Comparison of ENCODE assay signal across 22 cellular contexts in genomic region chr3:123451186-123451585, GRCh38. TPM values are rescaled to one million over a fixed set of nuclear protein-coding genes. Genes with fewer than 3 reads are reported as not detected.
DNase-seq lines count a peak whose midpoint lies in the region; ATAC-seq and TF ChIP-seq lines count a peak whose summit lies in the region.
"Had no signal": no experiment of that assay in that cellular context is flagged by ENCODE, and none has a peak within 500 bp of the region (broad histone marks: within the 10 kb centered on the region; RNA-seq: fewer than 3 reads in every experiment).

No MANE protein-coding gene starts in this region.

- peak overlapping the region; percentile 93 to 97 (median 97) for H3K27ac ChIP-seq in esophagus muscularis mucosa (replicated peaks in 1 of 4)
- peak overlapping the region; percentile 82 for H3K27ac ChIP-seq in substantia nigra (ENCODE audit: low read depth, low read length, poor library complexity, severe bottlenecking)
- H3K27ac ChIP-seq: 22Rv1 had no signal

- intact Hi-C loops in esophagus muscularis mucosa (cut with DNase I), result loop anchor here (5.0 kb wide), 1 partner anchor 106 kb away; no protein-coding TSS in a partner anchor

- peaks cover 24 to 52% (median 39%) of the 10 kb centered on the region in 5 donors for H3K27me3 Mint-ChIP-seq in naive thymus-derived CD8-positive, alpha-beta T cell

- no peak for TF ChIP-seq CTCF in esophagus muscularis mucosa (IDR thresholded peaks at IDR 0.05)

- no peak for TF ChIP-seq POLR2A in esophagus muscularis mucosa (IDR thresholded peaks at IDR 0.05; ENCODE audit: low read depth)

- DNase-seq in SIG-M5 treated with dmso at 0.1 percent for 504 hours (lab: John Stamatoyannopoulos, UW; ENCODE audit: unreplicated experiment) (peak; percentile 74), SIG-M5 (lab: John Stamatoyannopoulos, UW) (no peak), esophagus muscularis mucosa (ENCODE audit: extremely low spot score) (no peak), substantia nigra (lab: John Stamatoyannopoulos, UW) (no peak), COLO829 (ENCODE audit: low spot score) (no peak), DMS114 treated with DMSO at 0.1 percent for 48 hours (lab: John Stamatoyannopoulos, UW; ENCODE audit: unreplicated experiment) (no peak)
- no peak for DNase-seq in naive thymus-derived CD8-positive, alpha-beta T cell
- DNase-seq: AML-193, KBM-7, NCI-H1105 treated with DMSO at 0.1 percent for 48 hours, NCI-H1694 treated with DMSO at 0.1 percent for 48 hours, NCI-H2107, NCI-H2227 treated with DMSO at 0.1 percent for 48 hours, NCI-H510A treated with DMSO at 0.1 percent for 48 hours, NCI-H774, SHP77 had no signal

- H3K4me3 ChIP-seq in esophagus muscularis mucosa, result no peak overlapping the region

- no peak for TF ChIP-seq EP300 in esophagus muscularis mucosa (IDR thresholded peaks at IDR 0.05)

- no peaks in the 10 kb centered on the region for H3K36me3 ChIP-seq in esophagus muscularis mucosa

- no peak for ATAC-seq in naive thymus-derived CD8-positive, alpha-beta T cell
- no peak for ATAC-seq in HG03520 (IDR thresholded peaks at IDR 0.05; ENCODE audit: unreplicated experiment)
- ATAC-seq: GM23338, HCT116 had no signal

- H3K27ac Mint-ChIP-seq in naive thymus-derived CD8-positive, alpha-beta T cell, result no peak overlapping the region
- H3K27ac Mint-ChIP-seq: CD14-positive monocyte, GM23338 had no signal

- no peaks in the 10 kb centered on the region for H3K36me3 Mint-ChIP-seq in naive thymus-derived CD8-positive, alpha-beta T cell
- H3K36me3 Mint-ChIP-seq: CD14-positive monocyte had no signal

- POLR2A ChIA-PET in naive thymus-derived CD8-positive, alpha-beta T cell (lab: Charles Lee), result no interaction called here

- peaks cover 0 to 7% (median 6%) of the 10 kb centered on the region in 4 donors for H3K4me1 Mint-ChIP-seq in naive thymus-derived CD8-positive, alpha-beta T cell

- peak overlapping the region in 6 of 10 donors; percentile 12 to 75 (median 51) for H3K4me3 Mint-ChIP-seq in naive thymus-derived CD8-positive, alpha-beta T cell

- peaks cover 0 to 34% (median 3%) of the 10 kb centered on the region in 4 donors for H3K27me3 ChIP-seq in esophagus muscularis mucosa

- peaks cover 0 to 2% (median 0%) of the 10 kb centered on the region in 9 donors for H3K9me3 Mint-ChIP-seq in naive thymus-derived CD8-positive, alpha-beta T cell
- H3K9me3 Mint-ChIP-seq: GM23338 had no signal

- WGBS in esophagus muscularis mucosa, result 78% methylated on average over 4 of the region's 4 CpGs

- H3K4me1 ChIP-seq in esophagus muscularis mucosa, result peaks cover 7 to 33% (median 30%) of the 10 kb centered on the region in 4 donors

- no peaks in the 10 kb centered on the region for H3K9me3 ChIP-seq in esophagus muscularis mucosa

RNA-seq across cellular contexts. Expression of gene ADCY5, which starts 2.3 kb away (rescaled TPM):
- total RNA-seq in esophagus muscularis mucosa, result 100 to 1,000 TPM; 133 to 228 (median 189) TPM
- total RNA-seq in naive thymus-derived CD8-positive, alpha-beta T cell, result not detected
- under 1 TPM in 2 of 3 donors, not detected in 1; 0.03 to 0.07 TPM for polyA plus RNA-seq in naive thymus-derived CD8-positive, alpha-beta T cell
- total RNA-seq: RPMI7951 had no signal
- polyA plus RNA-seq: CD14-positive monocyte had no signal

Comparison
In these comparisons a context has a peak if more than half of its experiments do, and no peak if none do; other contexts are left out.
1. RNA of gene ADCY5, which starts 2.3 kb away (total RNA-seq): 133 to 228 TPM in esophagus muscularis mucosa; not detected in naive thymus-derived CD8-positive, alpha-beta T cell; every median in the first group is over 100 times any median in the second.